In genomic region chr14:50834802-50835276, GRCh38 we compare ENCODE assay signal across 1 cellular context.
TF ChIP-seq lines count a peak whose summit lies in the region.

No MANE protein-coding gene starts in this region.

TF ChIP-seq in HepG2, 621 proteins besides CTCF, POLR2A, EP300 and RAD21 (continued from another document and continues in another):
- TF ChIP-seq ZNF781 (CRISPR knock-in tag; IDR thresholded peaks at IDR 0.05; ENCODE audit: borderline replicate concordance, not compliant biosample characterization) (no peak), ZBTB42 (CRISPR knock-in tag; IDR thresholded peaks at IDR 0.05) (no peak), NFAT5 (CRISPR knock-in tag; IDR thresholded peaks at IDR 0.05) (no peak), NFE2 (CRISPR knock-in tag; IDR thresholded peaks at IDR 0.05) (no peak), ZNF124 (CRISPR knock-in tag; IDR thresholded peaks at IDR 0.05) (no peak), TARDBP (CRISPR knock-in tag; IDR thresholded peaks at IDR 0.05) (no peak; the same call in 1 of the 2 replicates), SATB2 (CRISPR knock-in tag; IDR thresholded peaks at IDR 0.05) (no peak), ZNF260 (CRISPR knock-in tag; IDR thresholded peaks at IDR 0.05; ENCODE audit: borderline replicate concordance, low read depth) (no peak), NR2F6 (IDR thresholded peaks at IDR 0.05) (peak; percentile 95), NR2F6 (CRISPR knock-in tag; IDR thresholded peaks at IDR 0.05) (peak; percentile 96), MTA1 (CRISPR knock-in tag; IDR thresholded peaks at IDR 0.05; ENCODE audit: borderline replicate concordance) (peak; percentile 68; the same call in 1 of the 2 replicates), JUND (CRISPR knock-in tag; IDR thresholded peaks at IDR 0.05) (no peak), CAMTA2 (CRISPR knock-in tag; IDR thresholded peaks at IDR 0.05; ENCODE audit: borderline replicate concordance) (no peak), ZNF414 (CRISPR knock-in tag; IDR thresholded peaks at IDR 0.05) (no peak), REST (IDR thresholded peaks at IDR 0.05; ENCODE audit: borderline replicate concordance in 1 of 2, low read depth in 1 of 2, low read length in 2 of 2) (no peak), PCBP1 (IDR thresholded peaks at IDR 0.05; ENCODE audit: borderline replicate concordance, low read depth, low read length) (no peak), ZNF609 (CRISPR knock-in tag; IDR thresholded peaks at IDR 0.05; ENCODE audit: borderline replicate concordance) (peak; percentile 77; the same call in 1 of the 2 replicates), MTA3 (CRISPR knock-in tag; IDR thresholded peaks at IDR 0.05) (no peak), ESRRA (CRISPR knock-in tag; IDR thresholded peaks at IDR 0.05; ENCODE audit: low read depth) (peak; percentile 70; the same call in 1 of the 2 replicates), GFI1 (CRISPR knock-in tag; IDR thresholded peaks at IDR 0.05; ENCODE audit: borderline replicate concordance) (peak; percentile 40; the same call in 1 of the 2 replicates), LCORL (IDR thresholded peaks at IDR 0.05) (no peak), LCORL (CRISPR knock-in tag; IDR thresholded peaks at IDR 0.05) (no peak), ZNF318 (CRISPR knock-in tag; IDR thresholded peaks at IDR 0.05) (no peak), MTF1 (CRISPR knock-in tag; IDR thresholded peaks at IDR 0.05) (no peak), PCBP2 (optimal IDR thresholded peaks at IDR 0.05; ENCODE audit: low read depth, low read length, poor library complexity, severe bottlenecking) (no peak), ZNF205 (CRISPR knock-in tag; IDR thresholded peaks at IDR 0.05) (peak; percentile 39; the same call in 1 of the 2 replicates), ZNF503 (CRISPR knock-in tag; IDR thresholded peaks at IDR 0.05) (peak; percentile 57; the same call in 1 of the 2 replicates), ZNF576 (CRISPR knock-in tag; IDR thresholded peaks at IDR 0.05) (no peak), DNMT1 (CRISPR knock-in tag; IDR thresholded peaks at IDR 0.05) (no peak), MIER3 (CRISPR knock-in tag; IDR thresholded peaks at IDR 0.05; ENCODE audit: borderline replicate concordance) (peak; percentile 43; the same call in 1 of the 2 replicates), U2AF2 (IDR thresholded peaks at IDR 0.05; ENCODE audit: low read depth, low read length) (no peak), MEIS2 (CRISPR knock-in tag; IDR thresholded peaks at IDR 0.05) (peak; percentile 40; the same call in 1 of the 2 replicates)
